Comparison of ENCODE assay signal across 8 cellular contexts in the genomic region with DNA sequence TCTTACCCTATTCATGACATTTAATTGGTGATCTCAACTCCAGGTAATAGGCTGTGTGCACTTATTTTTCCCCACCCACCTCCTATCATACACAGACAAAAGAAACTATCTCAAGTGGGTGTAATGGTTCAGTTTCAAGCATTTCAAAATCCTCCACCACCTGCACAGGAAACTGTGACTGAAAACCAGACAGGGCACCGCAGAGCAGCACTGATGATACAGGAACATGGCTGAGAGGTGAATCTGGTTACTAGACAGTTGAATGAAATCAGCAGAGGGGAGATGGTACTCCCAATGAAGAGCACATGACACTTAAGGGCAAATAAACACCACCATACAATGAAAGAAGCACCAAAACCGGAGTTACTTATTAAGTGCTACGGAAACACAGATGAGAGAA.
DNase-seq lines count a peak whose midpoint lies in the region; ATAC-seq and TF ChIP-seq lines count a peak whose summit lies in the region.

No MANE protein-coding gene starts in this region.

- no peak overlapping the region for H3K27ac ChIP-seq in GM23338 (ENCODE audit: low read depth)

- no peaks in the 10 kb centered on the region for H3K36me3 ChIP-seq in GM23338 (ENCODE audit: insufficient read depth)

- no peak overlapping the region for H3K4me2 ChIP-seq in GM23338

- H3F3A ChIP-seq in GM23338 (replicated peaks; ENCODE audit: low read depth) = no peaks in the 10 kb centered on the region

- no peak overlapping the region for H2AFZ ChIP-seq in GM23338

- H3K27me3 Mint-ChIP-seq in natural killer cell (ENCODE audit: low read depth in 2 of 2) (no peaks in the 10 kb centered on the region), GM23338 (ENCODE audit: insufficient read depth, low read depth, poor library complexity) (no peaks in the 10 kb centered on the region)

- H3K27ac Mint-ChIP-seq in natural killer cell (peak overlapping the region; percentile 57 to 80), GM23338 (no peak overlapping the region)

- no peak overlapping the region for H3K4me3 Mint-ChIP-seq in natural killer cell
- no peak overlapping the region for H3K4me3 Mint-ChIP-seq in GM23338

- H3K79me2 ChIP-seq in GM23338 (replicated peaks; ENCODE audit: insufficient read depth) = no peaks in the 10 kb centered on the region

- DNase-seq in GM12865 (ENCODE audit: low read depth) (peak; percentile 85), NAMALWA (ENCODE audit: low spot score) (peak; percentile 83), activated T-cell treated with anti-CD3 and anti-CD28 coated beads for 1 hour (ENCODE audit: low read depth) (peak; percentile 31), natural killer cell (no peak), MV-4-11 (lab: John Stamatoyannopoulos, UW) (no peak), globus pallidus (ENCODE audit: low spot score) (no peak), GM23338 (ENCODE audit: low spot score) (no peak)

- H3K4me1 ChIP-seq in GM23338 (ENCODE audit: insufficient read depth) = no peaks in the 10 kb centered on the region

- intact Hi-C loops in natural killer cell (cut with micrococcal nuclease) = loop anchor here (2.0 kb wide), 1 partner anchor 14 kb away; no protein-coding TSS in a partner anchor

- no peaks in the 10 kb centered on the region for H3K27me3 ChIP-seq in GM23338 (ENCODE audit: insufficient read depth)

- H3K9me3 Mint-ChIP-seq in natural killer cell = peaks cover 2% of the 10 kb centered on the region in 2 donors
- no peaks in the 10 kb centered on the region for H3K9me3 Mint-ChIP-seq in GM23338

- no peaks in the 10 kb centered on the region for H3K9me2 ChIP-seq in GM23338 (ENCODE audit: insufficient read depth)

- peaks cover 23 to 26% of the 10 kb centered on the region in 2 donors for H3K4me1 Mint-ChIP-seq in natural killer cell
- no peaks in the 10 kb centered on the region for H3K4me1 Mint-ChIP-seq in GM23338

- ATAC-seq in GM21576 (IDR thresholded peaks at IDR 0.05; ENCODE audit: unreplicated experiment) (peak; percentile 99), natural killer cell (peak; percentile 77 to 93 (median 80)), GM23338 (no peak)

- peaks cover 6% of the 10 kb centered on the region for H3K36me3 Mint-ChIP-seq in natural killer cell
- H3K36me3 Mint-ChIP-seq in GM23338 (ENCODE audit: low read depth) = no peaks in the 10 kb centered on the region

- H3K4me3 ChIP-seq in GM12865 (ENCODE audit: low read depth, low read length) (no peak overlapping the region), GM23338 (no peak overlapping the region)

- no peaks in the 10 kb centered on the region for H4K20me1 ChIP-seq in GM23338 (replicated peaks; ENCODE audit: insufficient read depth)

- TF ChIP-seq CTCF in GM12865 (IDR thresholded peaks at IDR 0.05; ENCODE audit: insufficient read depth, low read depth, low read length, missing control alignments) = no peak
- no peak for TF ChIP-seq CTCF in natural killer cell (IDR thresholded peaks at IDR 0.05)
- TF ChIP-seq CTCF in GM23338 (conservative IDR thresholded peaks at IDR 0.05; ENCODE audit: low read depth in 2 of 2) = no peak

TF ChIP-seq in GM23338, 12 proteins besides CTCF, POLR2A, EP300 and RAD21 (continues in another document):
- TF ChIP-seq CREB1 (CRISPR knock-in tag; IDR thresholded peaks at IDR 0.05; ENCODE audit: low read depth) (no peak), EZH2 (IDR thresholded peaks at IDR 0.05; ENCODE audit: low read depth, unreplicated experiment) (no peak), EZH2phosphoT487 (IDR thresholded peaks at IDR 0.05; ENCODE audit: unreplicated experiment) (no peak), POLR2AphosphoS5 (IDR thresholded peaks at IDR 0.05; ENCODE audit: low read depth) (no peak), ZNF114 (CRISPR knock-in tag; IDR thresholded peaks at IDR 0.05) (no peak), JUNB (IDR thresholded peaks at IDR 0.05; ENCODE audit: unreplicated experiment) (no peak)
- TF ChIP-seq, protein P1, sequence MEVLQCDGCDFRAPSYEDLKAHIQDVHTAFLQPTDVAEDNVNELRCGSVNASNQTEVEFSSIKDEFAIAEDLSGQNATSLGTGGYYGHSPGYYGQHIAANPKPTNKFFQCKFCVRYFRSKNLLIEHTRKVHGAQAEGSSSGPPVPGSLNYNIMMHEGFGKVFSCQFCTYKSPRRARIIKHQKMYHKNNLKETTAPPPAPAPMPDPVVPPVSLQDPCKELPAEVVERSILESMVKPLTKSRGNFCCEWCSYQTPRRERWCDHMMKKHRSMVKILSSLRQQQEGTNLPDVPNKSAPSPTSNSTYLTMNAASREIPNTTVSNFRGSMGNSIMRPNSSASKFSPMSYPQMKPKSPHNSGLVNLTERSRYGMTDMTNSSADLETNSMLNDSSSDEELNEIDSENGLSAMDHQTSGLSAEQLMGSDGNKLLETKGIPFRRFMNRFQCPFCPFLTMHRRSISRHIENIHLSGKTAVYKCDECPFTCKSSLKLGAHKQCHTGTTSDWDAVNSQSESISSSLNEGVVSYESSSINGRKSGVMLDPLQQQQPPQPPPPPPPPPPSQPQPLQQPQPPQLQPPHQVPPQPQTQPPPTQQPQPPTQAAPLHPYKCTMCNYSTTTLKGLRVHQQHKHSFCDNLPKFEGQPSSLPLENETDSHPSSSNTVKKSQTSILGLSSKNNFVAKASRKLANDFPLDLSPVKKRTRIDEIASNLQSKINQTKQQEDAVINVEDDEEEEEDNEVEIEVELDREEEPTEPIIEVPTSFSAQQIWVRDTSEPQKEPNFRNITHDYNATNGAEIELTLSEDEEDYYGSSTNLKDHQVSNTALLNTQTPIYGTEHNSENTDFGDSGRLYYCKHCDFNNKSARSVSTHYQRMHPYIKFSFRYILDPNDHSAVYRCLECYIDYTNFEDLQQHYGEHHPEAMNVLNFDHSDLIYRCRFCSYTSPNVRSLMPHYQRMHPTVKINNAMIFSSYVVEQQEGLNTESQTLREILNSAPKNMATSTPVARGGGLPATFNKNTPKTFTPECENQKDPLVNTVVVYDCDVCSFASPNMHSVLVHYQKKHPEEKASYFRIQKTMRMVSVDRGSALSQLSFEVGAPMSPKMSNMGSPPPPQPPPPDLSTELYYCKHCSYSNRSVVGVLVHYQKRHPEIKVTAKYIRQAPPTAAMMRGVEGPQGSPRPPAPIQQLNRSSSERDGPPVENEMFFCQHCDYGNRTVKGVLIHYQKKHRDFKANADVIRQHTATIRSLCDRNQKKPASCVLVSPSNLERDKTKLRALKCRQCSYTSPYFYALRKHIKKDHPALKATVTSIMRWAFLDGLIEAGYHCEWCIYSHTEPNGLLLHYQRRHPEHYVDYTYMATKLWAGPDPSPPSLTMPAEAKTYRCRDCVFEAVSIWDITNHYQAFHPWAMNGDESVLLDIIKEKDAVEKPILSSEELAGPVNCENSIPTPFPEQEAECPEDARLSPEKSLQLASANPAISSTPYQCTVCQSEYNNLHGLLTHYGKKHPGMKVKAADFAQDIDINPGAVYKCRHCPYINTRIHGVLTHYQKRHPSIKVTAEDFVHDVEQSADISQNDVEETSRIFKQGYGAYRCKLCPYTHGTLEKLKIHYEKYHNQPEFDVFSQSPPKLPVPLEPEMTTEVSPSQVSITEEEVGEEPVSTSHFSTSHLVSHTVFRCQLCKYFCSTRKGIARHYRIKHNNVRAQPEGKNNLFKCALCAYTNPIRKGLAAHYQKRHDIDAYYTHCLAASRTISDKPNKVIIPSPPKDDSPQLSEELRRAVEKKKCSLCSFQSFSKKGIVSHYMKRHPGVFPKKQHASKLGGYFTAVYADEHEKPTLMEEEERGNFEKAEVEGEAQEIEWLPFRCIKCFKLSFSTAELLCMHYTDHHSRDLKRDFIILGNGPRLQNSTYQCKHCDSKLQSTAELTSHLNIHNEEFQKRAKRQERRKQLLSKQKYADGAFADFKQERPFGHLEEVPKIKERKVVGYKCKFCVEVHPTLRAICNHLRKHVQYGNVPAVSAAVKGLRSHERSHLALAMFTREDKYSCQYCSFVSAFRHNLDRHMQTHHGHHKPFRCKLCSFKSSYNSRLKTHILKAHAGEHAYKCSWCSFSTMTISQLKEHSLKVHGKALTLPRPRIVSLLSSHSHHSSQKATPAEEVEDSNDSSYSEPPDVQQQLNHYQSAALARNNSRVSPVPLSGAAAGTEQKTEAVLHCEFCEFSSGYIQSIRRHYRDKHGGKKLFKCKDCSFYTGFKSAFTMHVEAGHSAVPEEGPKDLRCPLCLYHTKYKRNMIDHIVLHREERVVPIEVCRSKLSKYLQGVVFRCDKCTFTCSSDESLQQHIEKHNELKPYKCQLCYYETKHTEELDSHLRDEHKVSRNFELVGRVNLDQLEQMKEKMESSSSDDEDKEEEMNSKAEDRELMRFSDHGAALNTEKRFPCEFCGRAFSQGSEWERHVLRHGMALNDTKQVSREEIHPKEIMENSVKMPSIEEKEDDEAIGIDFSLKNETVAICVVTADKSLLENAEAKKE (CRISPR knock-in tag; IDR thresholded peaks at IDR 0.05) = no peak
- TF ChIP-seq, protein P2, sequence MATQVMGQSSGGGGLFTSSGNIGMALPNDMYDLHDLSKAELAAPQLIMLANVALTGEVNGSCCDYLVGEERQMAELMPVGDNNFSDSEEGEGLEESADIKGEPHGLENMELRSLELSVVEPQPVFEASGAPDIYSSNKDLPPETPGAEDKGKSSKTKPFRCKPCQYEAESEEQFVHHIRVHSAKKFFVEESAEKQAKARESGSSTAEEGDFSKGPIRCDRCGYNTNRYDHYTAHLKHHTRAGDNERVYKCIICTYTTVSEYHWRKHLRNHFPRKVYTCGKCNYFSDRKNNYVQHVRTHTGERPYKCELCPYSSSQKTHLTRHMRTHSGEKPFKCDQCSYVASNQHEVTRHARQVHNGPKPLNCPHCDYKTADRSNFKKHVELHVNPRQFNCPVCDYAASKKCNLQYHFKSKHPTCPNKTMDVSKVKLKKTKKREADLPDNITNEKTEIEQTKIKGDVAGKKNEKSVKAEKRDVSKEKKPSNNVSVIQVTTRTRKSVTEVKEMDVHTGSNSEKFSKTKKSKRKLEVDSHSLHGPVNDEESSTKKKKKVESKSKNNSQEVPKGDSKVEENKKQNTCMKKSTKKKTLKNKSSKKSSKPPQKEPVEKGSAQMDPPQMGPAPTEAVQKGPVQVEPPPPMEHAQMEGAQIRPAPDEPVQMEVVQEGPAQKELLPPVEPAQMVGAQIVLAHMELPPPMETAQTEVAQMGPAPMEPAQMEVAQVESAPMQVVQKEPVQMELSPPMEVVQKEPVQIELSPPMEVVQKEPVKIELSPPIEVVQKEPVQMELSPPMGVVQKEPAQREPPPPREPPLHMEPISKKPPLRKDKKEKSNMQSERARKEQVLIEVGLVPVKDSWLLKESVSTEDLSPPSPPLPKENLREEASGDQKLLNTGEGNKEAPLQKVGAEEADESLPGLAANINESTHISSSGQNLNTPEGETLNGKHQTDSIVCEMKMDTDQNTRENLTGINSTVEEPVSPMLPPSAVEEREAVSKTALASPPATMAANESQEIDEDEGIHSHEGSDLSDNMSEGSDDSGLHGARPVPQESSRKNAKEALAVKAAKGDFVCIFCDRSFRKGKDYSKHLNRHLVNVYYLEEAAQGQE (IDR thresholded peaks at IDR 0.05; ENCODE audit: unreplicated experiment) = no peak

Comparison
In these comparisons a context has a peak if more than half of its experiments do, and no peak if none do; other contexts are left out.
1. DNase-seq: peak in GM12865 (single experiment), NAMALWA (single experiment) and activated T-cell treated with anti-CD3 and anti-CD28 coated beads for 1 hour (single experiment); none in natural killer cell (single experiment), MV-4-11 (single experiment), globus pallidus (single experiment) and GM23338 (single experiment).